Comparison of ENCODE assay signal across 9 cellular contexts in genomic region chr3:132038198-132038825, GRCh38. TPM values are rescaled to one million over a fixed set of nuclear protein-coding genes. Genes with fewer than 3 reads are reported as not detected.
A peak's percentile ranks its signal among the peaks of the same experiment; 100 is the strongest.
DNase-seq lines count a peak whose midpoint lies in the region; ATAC-seq and TF ChIP-seq lines count a peak whose summit lies in the region.
"Had no signal": no experiment of that assay in that cellular context is flagged by ENCODE, and none has a peak within 500 bp of the region (broad histone marks: within the 10 kb centered on the region; RNA-seq: fewer than 3 reads in every experiment).

No MANE protein-coding gene starts in this region.

- POLR2A ChIA-PET in WTC11 (lab: Charles Lee): no interaction called here

- no peak overlapping the region for H3K4me3 Mint-ChIP-seq in WTC11

- peaks cover 3% of the 10 kb centered on the region for H3K27me3 ChIP-seq in GM06990 (replicated peaks; ENCODE audit: control insufficient read depth, insufficient read depth, low read length)

- TF ChIP-seq CTCF in GM06990 (IDR thresholded peaks at IDR 0.05; ENCODE audit: insufficient read depth, low read length, poor library complexity, severe bottlenecking) (peak; percentile 59), WTC11 (IDR thresholded peaks at IDR 0.05) (0 out of 2 replicates have a peak, but pooled peaks have one; percentile 21)

- H3K36me3 Mint-ChIP-seq in WTC11: no peaks in the 10 kb centered on the region

- no peak for DNase-seq in GM06990 (ENCODE audit: extremely low read depth, insufficient read length)
- DNase-seq in NCI-H1092 (lab: John Stamatoyannopoulos, UW): peak; percentile 8
- DNase-seq in WTC11 (ENCODE audit: low spot score): no peak
- peak; percentile 32 to 36 for DNase-seq in lung microvascular endothelial cell (ENCODE audit: low read depth in 2 of 2)
- DNase-seq in head of caudate nucleus: no peak
- DNase-seq in GOT3 (lab: John Stamatoyannopoulos, UW): no peak
- DNase-seq in activated CD4-positive, alpha-beta T cell treated with anti-CD3 and anti-CD28 coated beads, Interleukin-2, amount 50 U/mL, for 48 hours: no peak

- H3K9me3 Mint-ChIP-seq in WTC11: no peaks in the 10 kb centered on the region

- no peaks in the 10 kb centered on the region for H3K36me3 ChIP-seq in GM06990 (ENCODE audit: control insufficient read depth, insufficient read depth, low read length)

- H3K27ac Mint-ChIP-seq in WTC11: no peak overlapping the region

- ATAC-seq in WTC11: no peak
- ATAC-seq in HG03039 (IDR thresholded peaks at IDR 0.05; ENCODE audit: unreplicated experiment): no peak

- CTCF ChIA-PET in WTC11 (lab: Charles Lee): interaction anchor here (0.7 to 3.8 kb wide), 22 partner anchors 9 to 511 kb away, joined by 3 to 38 read pairs (median 4); no protein-coding TSS in a partner anchor

- intact Hi-C loops in head of caudate nucleus (cut with DNase I): loop anchor here (10.0 kb wide), 1 partner anchor 254 kb away; no protein-coding TSS in a partner anchor

- H3K27me3 Mint-ChIP-seq in WTC11 (ENCODE audit: low read depth): peaks cover 29% of the 10 kb centered on the region

- H3K4me1 Mint-ChIP-seq in WTC11: peaks cover 3% of the 10 kb centered on the region; the same call in 1 of the 2 replicates

- no peak overlapping the region for H3K4me3 ChIP-seq in GM06990 (replicated peaks; ENCODE audit: low read depth, low read length)

TF ChIP-seq in WTC11, 78 proteins besides CTCF, POLR2A, EP300 and RAD21:
- TF ChIP-seq ESRRA (CRISPR knock-in tag; IDR thresholded peaks at IDR 0.05; ENCODE audit: borderline replicate concordance) (no peak), KAT7 (CRISPR knock-in tag; IDR thresholded peaks at IDR 0.05; ENCODE audit: borderline replicate concordance) (no peak), ATF1 (CRISPR knock-in tag; IDR thresholded peaks at IDR 0.05) (no peak), SP1 (CRISPR knock-in tag; conservative IDR thresholded peaks at IDR 0.05) (no peak), RORB (CRISPR knock-in tag; IDR thresholded peaks at IDR 0.05) (no peak), IRF2 (CRISPR knock-in tag; IDR thresholded peaks at IDR 0.05; ENCODE audit: borderline replicate concordance, low read depth) (no peak), SOX15 (CRISPR knock-in tag; IDR thresholded peaks at IDR 0.05) (no peak), ZNF317 (CRISPR knock-in tag; IDR thresholded peaks at IDR 0.05; ENCODE audit: borderline replicate concordance, low read depth) (no peak)
- TF ChIP-seq, protein P1, sequence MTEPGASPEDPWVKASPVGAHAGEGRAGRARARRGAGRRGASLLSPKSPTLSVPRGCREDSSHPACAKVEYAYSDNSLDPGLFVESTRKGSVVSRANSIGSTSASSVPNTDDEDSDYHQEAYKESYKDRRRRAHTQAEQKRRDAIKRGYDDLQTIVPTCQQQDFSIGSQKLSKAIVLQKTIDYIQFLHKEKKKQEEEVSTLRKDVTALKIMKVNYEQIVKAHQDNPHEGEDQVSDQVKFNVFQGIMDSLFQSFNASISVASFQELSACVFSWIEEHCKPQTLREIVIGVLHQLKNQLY (CRISPR knock-in tag; IDR thresholded peaks at IDR 0.05): no peak
- TF ChIP-seq, protein P2, sequence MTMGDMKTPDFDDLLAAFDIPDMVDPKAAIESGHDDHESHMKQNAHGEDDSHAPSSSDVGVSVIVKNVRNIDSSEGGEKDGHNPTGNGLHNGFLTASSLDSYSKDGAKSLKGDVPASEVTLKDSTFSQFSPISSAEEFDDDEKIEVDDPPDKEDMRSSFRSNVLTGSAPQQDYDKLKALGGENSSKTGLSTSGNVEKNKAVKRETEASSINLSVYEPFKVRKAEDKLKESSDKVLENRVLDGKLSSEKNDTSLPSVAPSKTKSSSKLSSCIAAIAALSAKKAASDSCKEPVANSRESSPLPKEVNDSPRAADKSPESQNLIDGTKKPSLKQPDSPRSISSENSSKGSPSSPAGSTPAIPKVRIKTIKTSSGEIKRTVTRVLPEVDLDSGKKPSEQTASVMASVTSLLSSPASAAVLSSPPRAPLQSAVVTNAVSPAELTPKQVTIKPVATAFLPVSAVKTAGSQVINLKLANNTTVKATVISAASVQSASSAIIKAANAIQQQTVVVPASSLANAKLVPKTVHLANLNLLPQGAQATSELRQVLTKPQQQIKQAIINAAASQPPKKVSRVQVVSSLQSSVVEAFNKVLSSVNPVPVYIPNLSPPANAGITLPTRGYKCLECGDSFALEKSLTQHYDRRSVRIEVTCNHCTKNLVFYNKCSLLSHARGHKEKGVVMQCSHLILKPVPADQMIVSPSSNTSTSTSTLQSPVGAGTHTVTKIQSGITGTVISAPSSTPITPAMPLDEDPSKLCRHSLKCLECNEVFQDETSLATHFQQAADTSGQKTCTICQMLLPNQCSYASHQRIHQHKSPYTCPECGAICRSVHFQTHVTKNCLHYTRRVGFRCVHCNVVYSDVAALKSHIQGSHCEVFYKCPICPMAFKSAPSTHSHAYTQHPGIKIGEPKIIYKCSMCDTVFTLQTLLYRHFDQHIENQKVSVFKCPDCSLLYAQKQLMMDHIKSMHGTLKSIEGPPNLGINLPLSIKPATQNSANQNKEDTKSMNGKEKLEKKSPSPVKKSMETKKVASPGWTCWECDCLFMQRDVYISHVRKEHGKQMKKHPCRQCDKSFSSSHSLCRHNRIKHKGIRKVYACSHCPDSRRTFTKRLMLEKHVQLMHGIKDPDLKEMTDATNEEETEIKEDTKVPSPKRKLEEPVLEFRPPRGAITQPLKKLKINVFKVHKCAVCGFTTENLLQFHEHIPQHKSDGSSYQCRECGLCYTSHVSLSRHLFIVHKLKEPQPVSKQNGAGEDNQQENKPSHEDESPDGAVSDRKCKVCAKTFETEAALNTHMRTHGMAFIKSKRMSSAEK (CRISPR knock-in tag; IDR thresholded peaks at IDR 0.05; ENCODE audit: borderline replicate concordance): no peak

RNA-seq across cellular contexts. Expression of gene CPNE4, which starts 3.5 kb away (rescaled TPM):
- 1.7 to 2.6 TPM (median 2.4 TPM) in 3 replicates for total RNA-seq in WTC11 (2021)
- not detected in 2 replicates for total RNA-seq in lung microvascular endothelial cell
- total RNA-seq: skeletal muscle tissue had no signal

Comparison
In these comparisons a context has a peak if more than half of its experiments do, and no peak if none do; other contexts are left out.
1. DNase-seq: peak in NCI-H1092 (single experiment) and lung microvascular endothelial cell (2 of 2); none in GM06990 (single experiment), WTC11 (single experiment), head of caudate nucleus (0 of 42), GOT3 (single experiment) and activated CD4-positive, alpha-beta T cell treated with anti-CD3 and anti-CD28 coated beads, Interleukin-2, amount 50 U/mL, for 48 hours (0 of 2).